ENCODE assay signal across 2 cellular contexts in the genomic region with DNA sequence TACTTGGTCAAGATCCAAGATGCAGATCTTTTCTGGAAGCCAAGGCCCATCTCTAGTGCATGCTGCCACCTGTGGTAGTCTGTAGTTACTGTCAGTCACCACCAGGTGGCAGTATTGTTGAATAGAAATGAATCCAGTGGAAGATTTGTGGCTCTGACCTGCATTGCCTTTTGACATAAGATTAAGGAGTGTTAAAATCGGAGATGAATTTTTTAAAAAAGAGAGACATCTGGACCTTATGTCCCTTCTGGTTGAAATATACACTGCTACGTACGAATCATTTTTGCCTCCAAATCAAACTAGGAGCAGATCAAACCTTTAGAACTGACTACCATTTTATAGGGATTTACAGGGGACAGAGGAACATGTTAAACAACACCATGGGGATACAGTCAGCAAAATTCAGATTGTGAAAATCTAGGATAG.
TF ChIP-seq lines count a peak whose summit lies in the region.

No MANE protein-coding gene starts in this region.

TF ChIP-seq in HEK293, 187 proteins besides CTCF, POLR2A, EP300 and RAD21 (continued from another document):
- TF ChIP-seq, protein P1, sequence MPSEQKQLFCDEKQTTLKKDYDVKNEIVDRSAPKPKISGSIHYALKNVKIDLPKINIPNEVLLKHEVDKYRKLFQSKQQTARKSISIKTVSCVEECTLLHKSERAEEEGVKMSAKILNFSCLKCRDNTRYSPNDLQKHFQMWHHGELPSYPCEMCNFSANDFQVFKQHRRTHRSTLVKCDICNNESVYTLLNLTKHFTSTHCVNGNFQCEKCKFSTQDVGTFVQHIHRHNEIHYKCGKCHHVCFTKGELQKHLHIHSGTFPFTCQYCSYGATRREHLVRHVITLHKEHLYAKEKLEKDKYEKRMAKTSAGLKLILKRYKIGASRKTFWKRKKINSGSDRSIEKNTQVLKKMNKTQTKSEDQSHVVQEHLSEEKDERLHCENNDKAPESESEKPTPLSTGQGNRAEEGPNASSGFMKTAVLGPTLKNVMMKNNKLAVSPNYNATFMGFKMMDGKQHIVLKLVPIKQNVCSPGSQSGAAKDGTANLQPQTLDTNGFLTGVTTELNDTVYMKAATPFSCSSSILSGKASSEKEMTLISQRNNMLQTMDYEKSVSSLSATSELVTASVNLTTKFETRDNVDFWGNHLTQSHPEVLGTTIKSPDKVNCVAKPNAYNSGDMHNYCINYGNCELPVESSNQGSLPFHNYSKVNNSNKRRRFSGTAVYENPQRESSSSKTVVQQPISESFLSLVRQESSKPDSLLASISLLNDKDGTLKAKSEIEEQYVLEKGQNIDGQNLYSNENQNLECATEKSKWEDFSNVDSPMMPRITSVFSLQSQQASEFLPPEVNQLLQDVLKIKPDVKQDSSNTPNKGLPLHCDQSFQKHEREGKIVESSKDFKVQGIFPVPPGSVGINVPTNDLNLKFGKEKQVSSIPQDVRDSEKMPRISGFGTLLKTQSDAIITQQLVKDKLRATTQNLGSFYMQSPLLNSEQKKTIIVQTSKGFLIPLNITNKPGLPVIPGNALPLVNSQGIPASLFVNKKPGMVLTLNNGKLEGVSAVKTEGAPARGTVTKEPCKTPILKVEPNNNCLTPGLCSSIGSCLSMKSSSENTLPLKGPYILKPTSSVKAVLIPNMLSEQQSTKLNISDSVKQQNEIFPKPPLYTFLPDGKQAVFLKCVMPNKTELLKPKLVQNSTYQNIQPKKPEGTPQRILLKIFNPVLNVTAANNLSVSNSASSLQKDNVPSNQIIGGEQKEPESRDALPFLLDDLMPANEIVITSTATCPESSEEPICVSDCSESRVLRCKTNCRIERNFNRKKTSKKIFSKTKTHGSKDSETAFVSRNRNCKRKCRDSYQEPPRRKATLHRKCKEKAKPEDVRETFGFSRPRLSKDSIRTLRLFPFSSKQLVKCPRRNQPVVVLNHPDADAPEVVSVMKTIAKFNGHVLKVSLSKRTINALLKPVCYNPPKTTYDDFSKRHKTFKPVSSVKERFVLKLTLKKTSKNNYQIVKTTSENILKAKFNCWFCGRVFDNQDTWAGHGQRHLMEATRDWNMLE (tag by site-specific recombination; conservative IDR thresholded peaks at IDR 0.05; ENCODE audit: low read depth): no peak
- TF ChIP-seq ZNF2 (tag by site-specific recombination; IDR thresholded peaks at IDR 0.05) (peak; percentile 62; the same call in 1 of the 2 replicates), ZNF341 (tag by site-specific recombination; IDR thresholded peaks at IDR 0.05; ENCODE audit: low read depth) (no peak), SCRT1 (tag by site-specific recombination; IDR thresholded peaks at IDR 0.05; ENCODE audit: borderline replicate concordance) (peak; percentile 49), SCRT2 (tag by site-specific recombination; IDR thresholded peaks at IDR 0.05) (peak; percentile 79), ZNF701 (tag by site-specific recombination; IDR thresholded peaks at IDR 0.05) (no peak), ZNF549 (tag by site-specific recombination; IDR thresholded peaks at IDR 0.05) (no peak), ZNF10 (tag by site-specific recombination; IDR thresholded peaks at IDR 0.05) (no peak)
- TF ChIP-seq, protein P2, sequence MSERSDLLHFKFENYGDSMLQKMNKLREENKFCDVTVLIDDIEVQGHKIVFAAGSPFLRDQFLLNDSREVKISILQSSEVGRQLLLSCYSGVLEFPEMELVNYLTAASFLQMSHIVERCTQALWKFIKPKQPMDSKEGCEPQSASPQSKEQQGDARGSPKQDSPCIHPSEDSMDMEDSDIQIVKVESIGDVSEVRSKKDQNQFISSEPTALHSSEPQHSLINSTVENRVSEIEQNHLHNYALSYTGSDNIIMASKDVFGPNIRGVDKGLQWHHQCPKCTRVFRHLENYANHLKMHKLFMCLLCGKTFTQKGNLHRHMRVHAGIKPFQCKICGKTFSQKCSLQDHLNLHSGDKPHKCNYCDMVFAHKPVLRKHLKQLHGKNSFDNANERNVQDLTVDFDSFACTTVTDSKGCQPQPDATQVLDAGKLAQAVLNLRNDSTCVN (tag by site-specific recombination; optimal IDR thresholded peaks at IDR 0.05): no peak

TF ChIP-seq in K562, 482 proteins besides CTCF, POLR2A, EP300 and RAD21 (continued from another document and continues in another):
- TF ChIP-seq MCM3 (IDR thresholded peaks at IDR 0.05): no peak
- no peak for TF ChIP-seq SMAD2 (IDR thresholded peaks at IDR 0.05; ENCODE audit: low read depth, low read length)
- TF ChIP-seq ARID2 (IDR thresholded peaks at IDR 0.05): peak; percentile 92
- TF ChIP-seq, protein P3, sequence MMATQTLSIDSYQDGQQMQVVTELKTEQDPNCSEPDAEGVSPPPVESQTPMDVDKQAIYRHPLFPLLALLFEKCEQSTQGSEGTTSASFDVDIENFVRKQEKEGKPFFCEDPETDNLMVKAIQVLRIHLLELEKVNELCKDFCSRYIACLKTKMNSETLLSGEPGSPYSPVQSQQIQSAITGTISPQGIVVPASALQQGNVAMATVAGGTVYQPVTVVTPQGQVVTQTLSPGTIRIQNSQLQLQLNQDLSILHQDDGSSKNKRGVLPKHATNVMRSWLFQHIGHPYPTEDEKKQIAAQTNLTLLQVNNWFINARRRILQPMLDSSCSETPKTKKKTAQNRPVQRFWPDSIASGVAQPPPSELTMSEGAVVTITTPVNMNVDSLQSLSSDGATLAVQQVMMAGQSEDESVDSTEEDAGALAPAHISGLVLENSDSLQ (IDR thresholded peaks at IDR 0.05): peak; percentile 50
- TF ChIP-seq RBM25 (IDR thresholded peaks at IDR 0.05; ENCODE audit: low read depth, low read length, severe bottlenecking): no peak
- TF ChIP-seq, protein P4, sequence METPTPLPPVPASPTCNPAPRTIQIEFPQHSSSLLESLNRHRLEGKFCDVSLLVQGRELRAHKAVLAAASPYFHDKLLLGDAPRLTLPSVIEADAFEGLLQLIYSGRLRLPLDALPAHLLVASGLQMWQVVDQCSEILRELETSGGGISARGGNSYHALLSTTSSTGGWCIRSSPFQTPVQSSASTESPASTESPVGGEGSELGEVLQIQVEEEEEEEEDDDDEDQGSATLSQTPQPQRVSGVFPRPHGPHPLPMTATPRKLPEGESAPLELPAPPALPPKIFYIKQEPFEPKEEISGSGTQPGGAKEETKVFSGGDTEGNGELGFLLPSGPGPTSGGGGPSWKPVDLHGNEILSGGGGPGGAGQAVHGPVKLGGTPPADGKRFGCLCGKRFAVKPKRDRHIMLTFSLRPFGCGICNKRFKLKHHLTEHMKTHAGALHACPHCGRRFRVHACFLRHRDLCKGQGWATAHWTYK (CRISPR knock-in tag; IDR thresholded peaks at IDR 0.05): 0 out of 2 replicates have a peak, but pooled peaks have one; percentile 26
- no peak for TF ChIP-seq RBM39 (optimal IDR thresholded peaks at IDR 0.05; ENCODE audit: low read depth, low read length)
- TF ChIP-seq CBX2 (IDR thresholded peaks at IDR 0.05; ENCODE audit: insufficient read depth, low read length, poor library complexity, severe bottlenecking): no peak
- TF ChIP-seq, protein P5, sequence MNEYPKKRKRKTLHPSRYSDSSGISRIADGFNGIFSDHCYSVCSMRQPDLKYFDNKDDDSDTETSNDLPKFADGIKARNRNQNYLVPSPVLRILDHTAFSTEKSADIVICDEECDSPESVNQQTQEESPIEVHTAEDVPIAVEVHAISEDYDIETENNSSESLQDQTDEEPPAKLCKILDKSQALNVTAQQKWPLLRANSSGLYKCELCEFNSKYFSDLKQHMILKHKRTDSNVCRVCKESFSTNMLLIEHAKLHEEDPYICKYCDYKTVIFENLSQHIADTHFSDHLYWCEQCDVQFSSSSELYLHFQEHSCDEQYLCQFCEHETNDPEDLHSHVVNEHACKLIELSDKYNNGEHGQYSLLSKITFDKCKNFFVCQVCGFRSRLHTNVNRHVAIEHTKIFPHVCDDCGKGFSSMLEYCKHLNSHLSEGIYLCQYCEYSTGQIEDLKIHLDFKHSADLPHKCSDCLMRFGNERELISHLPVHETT (CRISPR knock-in tag; conservative IDR thresholded peaks at IDR 0.05 in 1 of 2, IDR thresholded peaks at IDR 0.05 in 1 of 2): no peak
- no peak for TF ChIP-seq GATAD2B (IDR thresholded peaks at IDR 0.05; ENCODE audit: borderline replicate concordance)
- TF ChIP-seq SETDB1 (IDR thresholded peaks at IDR 0.05; ENCODE audit: low read length): no peak
- no peak for TF ChIP-seq LCOR (CRISPR knock-in tag; IDR thresholded peaks at IDR 0.05)
- TF ChIP-seq FIP1L1 (IDR thresholded peaks at IDR 0.05; ENCODE audit: low read depth, low read length, poor library complexity, severe bottlenecking): no peak
- TF ChIP-seq NCOR1 (IDR thresholded peaks at IDR 0.05): 0 out of 2 replicates have a peak, but pooled peaks have one; percentile 20
- TF ChIP-seq KLF16 (IDR thresholded peaks at IDR 0.05): peak; percentile 22; the same call in 1 of the 2 replicates
- TF ChIP-seq, protein P6, sequence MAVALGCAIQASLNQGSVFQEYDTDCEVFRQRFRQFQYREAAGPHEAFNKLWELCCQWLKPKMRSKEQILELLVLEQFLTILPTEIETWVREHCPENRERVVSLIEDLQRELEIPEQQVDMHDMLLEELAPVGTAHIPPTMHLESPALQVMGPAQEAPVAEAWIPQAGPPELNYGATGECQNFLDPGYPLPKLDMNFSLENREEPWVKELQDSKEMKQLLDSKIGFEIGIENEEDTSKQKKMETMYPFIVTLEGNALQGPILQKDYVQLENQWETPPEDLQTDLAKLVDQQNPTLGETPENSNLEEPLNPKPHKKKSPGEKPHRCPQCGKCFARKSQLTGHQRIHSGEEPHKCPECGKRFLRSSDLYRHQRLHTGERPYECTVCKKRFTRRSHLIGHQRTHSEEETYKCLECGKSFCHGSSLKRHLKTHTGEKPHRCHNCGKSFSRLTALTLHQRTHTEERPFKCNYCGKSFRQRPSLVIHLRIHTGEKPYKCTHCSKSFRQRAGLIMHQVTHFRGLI (CRISPR knock-in tag; IDR thresholded peaks at IDR 0.05): no peak
- TF ChIP-seq TCF7 (IDR thresholded peaks at IDR 0.05; ENCODE audit: borderline replicate concordance): no peak
- peak; percentile 30; the same call in 1 of the 2 replicates for TF ChIP-seq JUND (IDR thresholded peaks at IDR 0.05; ENCODE audit: borderline replicate concordance, low read depth, low read length)
- TF ChIP-seq JUND (tag; IDR thresholded peaks at IDR 0.05; ENCODE audit: borderline replicate concordance, low read depth, low read length): peak; percentile 34; the same call in 2 of the 3 replicates
- TF ChIP-seq, protein P7, sequence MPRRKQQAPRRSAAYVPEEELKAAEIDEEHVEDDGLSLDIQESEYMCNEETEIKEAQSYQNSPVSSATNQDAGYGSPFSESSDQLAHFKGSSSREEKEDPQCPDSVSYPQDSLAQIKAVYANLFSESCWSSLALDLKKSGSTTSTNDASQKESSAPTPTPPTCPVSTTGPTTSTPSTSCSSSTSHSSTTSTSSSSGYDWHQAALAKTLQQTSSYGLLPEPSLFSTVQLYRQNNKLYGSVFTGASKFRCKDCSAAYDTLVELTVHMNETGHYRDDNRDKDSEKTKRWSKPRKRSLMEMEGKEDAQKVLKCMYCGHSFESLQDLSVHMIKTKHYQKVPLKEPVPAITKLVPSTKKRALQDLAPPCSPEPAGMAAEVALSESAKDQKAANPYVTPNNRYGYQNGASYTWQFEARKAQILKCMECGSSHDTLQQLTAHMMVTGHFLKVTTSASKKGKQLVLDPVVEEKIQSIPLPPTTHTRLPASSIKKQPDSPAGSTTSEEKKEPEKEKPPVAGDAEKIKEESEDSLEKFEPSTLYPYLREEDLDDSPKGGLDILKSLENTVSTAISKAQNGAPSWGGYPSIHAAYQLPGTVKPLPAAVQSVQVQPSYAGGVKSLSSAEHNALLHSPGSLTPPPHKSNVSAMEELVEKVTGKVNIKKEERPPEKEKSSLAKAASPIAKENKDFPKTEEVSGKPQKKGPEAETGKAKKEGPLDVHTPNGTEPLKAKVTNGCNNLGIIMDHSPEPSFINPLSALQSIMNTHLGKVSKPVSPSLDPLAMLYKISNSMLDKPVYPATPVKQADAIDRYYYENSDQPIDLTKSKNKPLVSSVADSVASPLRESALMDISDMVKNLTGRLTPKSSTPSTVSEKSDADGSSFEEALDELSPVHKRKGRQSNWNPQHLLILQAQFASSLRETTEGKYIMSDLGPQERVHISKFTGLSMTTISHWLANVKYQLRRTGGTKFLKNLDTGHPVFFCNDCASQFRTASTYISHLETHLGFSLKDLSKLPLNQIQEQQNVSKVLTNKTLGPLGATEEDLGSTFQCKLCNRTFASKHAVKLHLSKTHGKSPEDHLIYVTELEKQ (CRISPR knock-in tag; IDR thresholded peaks at IDR 0.05): no peak
- TF ChIP-seq, protein P8, sequence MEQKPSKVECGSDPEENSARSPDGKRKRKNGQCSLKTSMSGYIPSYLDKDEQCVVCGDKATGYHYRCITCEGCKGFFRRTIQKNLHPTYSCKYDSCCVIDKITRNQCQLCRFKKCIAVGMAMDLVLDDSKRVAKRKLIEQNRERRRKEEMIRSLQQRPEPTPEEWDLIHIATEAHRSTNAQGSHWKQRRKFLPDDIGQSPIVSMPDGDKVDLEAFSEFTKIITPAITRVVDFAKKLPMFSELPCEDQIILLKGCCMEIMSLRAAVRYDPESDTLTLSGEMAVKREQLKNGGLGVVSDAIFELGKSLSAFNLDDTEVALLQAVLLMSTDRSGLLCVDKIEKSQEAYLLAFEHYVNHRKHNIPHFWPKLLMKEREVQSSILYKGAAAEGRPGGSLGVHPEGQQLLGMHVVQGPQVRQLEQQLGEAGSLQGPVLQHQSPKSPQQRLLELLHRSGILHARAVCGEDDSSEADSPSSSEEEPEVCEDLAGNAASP (IDR thresholded peaks at IDR 0.05): no peak
- 0 out of 2 replicates have a peak, but pooled peaks have one; percentile 31 for TF ChIP-seq CBX5 (IDR thresholded peaks at IDR 0.05; ENCODE audit: borderline replicate concordance, low read depth)
- TF ChIP-seq HDAC3 (IDR thresholded peaks at IDR 0.05; ENCODE audit: borderline replicate concordance, partially characterized antibody): peak; percentile 39
- TF ChIP-seq BRD9 (IDR thresholded peaks at IDR 0.05; ENCODE audit: low read depth, partially characterized antibody): peak; percentile 81
- no peak for TF ChIP-seq HNRNPH1 (optimal IDR thresholded peaks at IDR 0.05; ENCODE audit: low read depth, low read length)
- TF ChIP-seq SMC3 (conservative IDR thresholded peaks at IDR 0.05; ENCODE audit: insufficient read depth, low read depth, low read length): peak; percentile 91
- TF ChIP-seq, protein P9, sequence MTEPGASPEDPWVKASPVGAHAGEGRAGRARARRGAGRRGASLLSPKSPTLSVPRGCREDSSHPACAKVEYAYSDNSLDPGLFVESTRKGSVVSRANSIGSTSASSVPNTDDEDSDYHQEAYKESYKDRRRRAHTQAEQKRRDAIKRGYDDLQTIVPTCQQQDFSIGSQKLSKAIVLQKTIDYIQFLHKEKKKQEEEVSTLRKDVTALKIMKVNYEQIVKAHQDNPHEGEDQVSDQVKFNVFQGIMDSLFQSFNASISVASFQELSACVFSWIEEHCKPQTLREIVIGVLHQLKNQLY (CRISPR knock-in tag; conservative IDR thresholded peaks at IDR 0.05): no peak
- TF ChIP-seq CBX1 (IDR thresholded peaks at IDR 0.05; ENCODE audit: low read depth): no peak
- TF ChIP-seq DPF2 (IDR thresholded peaks at IDR 0.05): peak; percentile 48; the same call in 1 of the 2 replicates
- peak; percentile 70 for TF ChIP-seq MEIS2 (IDR thresholded peaks at IDR 0.05; ENCODE audit: partially characterized antibody)
- 0 out of 2 replicates have a peak, but pooled peaks have one; percentile 46 for TF ChIP-seq ZNF24 (IDR thresholded peaks at IDR 0.05)
- TF ChIP-seq, protein P10, sequence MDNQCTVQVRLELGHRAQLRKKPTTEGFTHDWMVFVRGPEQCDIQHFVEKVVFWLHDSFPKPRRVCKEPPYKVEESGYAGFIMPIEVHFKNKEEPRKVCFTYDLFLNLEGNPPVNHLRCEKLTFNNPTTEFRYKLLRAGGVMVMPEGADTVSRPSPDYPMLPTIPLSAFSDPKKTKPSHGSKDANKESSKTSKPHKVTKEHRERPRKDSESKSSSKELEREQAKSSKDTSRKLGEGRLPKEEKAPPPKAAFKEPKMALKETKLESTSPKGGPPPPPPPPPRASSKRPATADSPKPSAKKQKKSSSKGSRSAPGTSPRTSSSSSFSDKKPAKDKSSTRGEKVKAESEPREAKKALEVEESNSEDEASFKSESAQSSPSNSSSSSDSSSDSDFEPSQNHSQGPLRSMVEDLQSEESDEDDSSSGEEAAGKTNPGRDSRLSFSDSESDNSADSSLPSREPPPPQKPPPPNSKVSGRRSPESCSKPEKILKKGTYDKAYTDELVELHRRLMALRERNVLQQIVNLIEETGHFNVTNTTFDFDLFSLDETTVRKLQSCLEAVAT (IDR thresholded peaks at IDR 0.05): peak in 1 of 2 experiments; percentile 48; a peak in 2 of 4 replicates
